ENCODE assay signal across 21 cellular contexts in the genomic region with DNA sequence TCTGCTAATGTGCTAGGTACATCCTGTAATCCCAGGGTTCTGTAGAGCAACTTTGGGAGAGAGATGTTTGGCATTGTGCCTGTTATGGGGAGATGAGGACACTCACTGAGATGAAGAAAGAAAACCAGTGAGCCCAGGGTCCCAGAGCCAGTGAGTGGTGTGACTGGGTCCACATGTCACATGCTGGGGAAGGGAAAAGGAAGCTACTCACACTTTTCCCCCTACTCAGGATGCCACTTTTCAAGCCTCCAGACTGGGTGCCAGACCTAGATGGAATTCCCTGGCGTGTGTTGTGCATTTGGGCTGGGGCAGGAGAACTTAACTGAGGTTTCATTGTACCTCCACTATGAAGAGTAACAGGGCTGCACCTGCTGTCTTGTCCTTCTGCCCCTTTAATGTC.
"Had no signal": no experiment of that assay in that cellular context is flagged by ENCODE, and none has a peak within 500 bp of the region (broad histone marks: within the 10 kb centered on the region; RNA-seq: fewer than 3 reads in every experiment).

No MANE protein-coding gene starts in this region.

- H3K9me3 ChIP-seq: adrenal gland, breast epithelium, esophagus squamous epithelium, mucosa of descending colon, ovary, psoas muscle, stomach had no signal

- H3K9me3 Mint-ChIP-seq: activated CD4-positive, alpha-beta memory T cell treated with anti-CD3 and anti-CD28 coated beads, Interleukin-2, amount 10 ng/mL, durations not matched to agents 7 days and 5 days; activated naive CD4-positive, alpha-beta T cell treated with anti-CD3 and anti-CD28 coated beads for 36 hours; immature natural killer cell; naive B cell; type B pancreatic cell had no signal

- H3K27ac ChIP-seq: adrenal gland, breast epithelium, esophagus squamous epithelium, ovary, psoas muscle, stomach had no signal

- ATAC-seq: activated CD8-positive, alpha-beta memory T cell treated with anti-CD3 and anti-CD28 coated beads, Interleukin-2, amount 10 ng/mL, durations not matched to agents 7 days and 5 days; left ventricle myocardium superior; mucosa of descending colon; psoas muscle; right cardiac atrium had no signal

- H3K4me3 ChIP-seq: adrenal gland, breast epithelium, esophagus squamous epithelium, mucosa of descending colon, ovary, psoas muscle, stomach had no signal

- H3K27me3 Mint-ChIP-seq: activated CD4-positive, alpha-beta memory T cell treated with anti-CD3 and anti-CD28 coated beads, Interleukin-2, amount 10 ng/mL, durations not matched to agents 7 days and 5 days; activated CD8-positive, alpha-beta memory T cell treated with anti-CD3 and anti-CD28 coated beads, Interleukin-2, amount 10 ng/mL, durations not matched to agents 7 days and 5 days; naive B cell; type B pancreatic cell had no signal

- DNase-seq: activated CD4-positive, alpha-beta memory T cell treated with anti-CD3 and anti-CD28 coated beads, Interleukin-2, amount 10 ng/mL, durations not matched to agents 7 days and 5 days; activated CD4-positive, alpha-beta T cell treated with anti-CD3 and anti-CD28 coated beads for 48 hours; activated CD4-positive, CD25-positive, alpha-beta regulatory T cell; activated CD8-positive, alpha-beta memory T cell treated with anti-CD3 and anti-CD28 coated beads, Interleukin-2, amount 10 ng/mL, durations not matched to agents 7 days and 5 days; activated naive CD4-positive, alpha-beta T cell treated with anti-CD3 and anti-CD28 coated beads for 36 hours; adrenal gland; cortex of kidney; effector CD8-positive, alpha-beta T cell; esophagus squamous epithelium; immature natural killer cell; kidney glomerular epithelial cell; left ventricle myocardium superior; mucosa of descending colon; naive B cell; ovary; psoas muscle; stomach; T-helper 2 cell had no signal

- H3K27me3 ChIP-seq: adrenal gland, breast epithelium, esophagus squamous epithelium, ovary, stomach had no signal

- H3K4me3 Mint-ChIP-seq: activated CD4-positive, alpha-beta memory T cell treated with anti-CD3 and anti-CD28 coated beads, Interleukin-2, amount 10 ng/mL, durations not matched to agents 7 days and 5 days; activated CD8-positive, alpha-beta memory T cell treated with anti-CD3 and anti-CD28 coated beads, Interleukin-2, amount 10 ng/mL, durations not matched to agents 7 days and 5 days; activated naive CD4-positive, alpha-beta T cell treated with anti-CD3 and anti-CD28 coated beads for 36 hours; immature natural killer cell; naive B cell; type B pancreatic cell had no signal

- H3K36me3 ChIP-seq: adrenal gland, breast epithelium, ovary had no signal

- H3K27ac Mint-ChIP-seq: activated CD4-positive, alpha-beta memory T cell treated with anti-CD3 and anti-CD28 coated beads, Interleukin-2, amount 10 ng/mL, durations not matched to agents 7 days and 5 days; activated CD8-positive, alpha-beta memory T cell treated with anti-CD3 and anti-CD28 coated beads, Interleukin-2, amount 10 ng/mL, durations not matched to agents 7 days and 5 days; activated naive CD4-positive, alpha-beta T cell treated with anti-CD3 and anti-CD28 coated beads for 36 hours; type B pancreatic cell had no signal

- H3K4me1 ChIP-seq: breast epithelium, esophagus squamous epithelium, psoas muscle had no signal
